8 cellular contexts compared by ENCODE assay signal in genomic region chr7:38222481-38223096, GRCh38. TPM values are rescaled to one million over a fixed set of nuclear protein-coding genes. Genes with fewer than 3 reads are reported as not detected.
DNase-seq lines count a peak whose midpoint lies in the region; ATAC-seq and TF ChIP-seq lines count a peak whose summit lies in the region.

No MANE protein-coding gene starts in this region.

- DNase-seq in DMS114 treated with DMSO at 0.1 percent for 48 hours (lab: John Stamatoyannopoulos, UW; ENCODE audit: unreplicated experiment) = peak; percentile 44
- peak; percentile 87 for DNase-seq in LNCaP clone FGC (ENCODE audit: low read depth)
- DNase-seq in RPMI8226 = peak; percentile 62
- peak; percentile 57 to 68 for DNase-seq in dermis microvascular lymphatic vessel endothelial cell (ENCODE audit: low read depth in 2 of 2)
- peak; percentile 84 for DNase-seq in medulla oblongata (ENCODE audit: extremely low spot score)

- ATAC-seq in GM21515 (IDR thresholded peaks at IDR 0.05; ENCODE audit: unreplicated experiment) = peak; percentile 57
- ATAC-seq in HG02938 (IDR thresholded peaks at IDR 0.05; ENCODE audit: unreplicated experiment) = no peak
- no peak for ATAC-seq in GM18520 (IDR thresholded peaks at IDR 0.05; ENCODE audit: unreplicated experiment)

- no peak overlapping the region for H3K4me3 ChIP-seq in LNCaP clone FGC (ENCODE audit: low read depth, low read length)

- peak; percentile 89 for TF ChIP-seq CTCF in LNCaP clone FGC (IDR thresholded peaks at IDR 0.05; ENCODE audit: control insufficient read depth, extremely low read depth, insufficient read depth)

RNA-seq across cellular contexts. Expression of gene STARD3NL, which starts 44.5 kb away (rescaled TPM):
- total RNA-seq in dermis microvascular lymphatic vessel endothelial cell = 99.6 and 102 TPM in 2 replicates
